ENCODE assay signal across 7 cellular contexts in the genomic region with DNA sequence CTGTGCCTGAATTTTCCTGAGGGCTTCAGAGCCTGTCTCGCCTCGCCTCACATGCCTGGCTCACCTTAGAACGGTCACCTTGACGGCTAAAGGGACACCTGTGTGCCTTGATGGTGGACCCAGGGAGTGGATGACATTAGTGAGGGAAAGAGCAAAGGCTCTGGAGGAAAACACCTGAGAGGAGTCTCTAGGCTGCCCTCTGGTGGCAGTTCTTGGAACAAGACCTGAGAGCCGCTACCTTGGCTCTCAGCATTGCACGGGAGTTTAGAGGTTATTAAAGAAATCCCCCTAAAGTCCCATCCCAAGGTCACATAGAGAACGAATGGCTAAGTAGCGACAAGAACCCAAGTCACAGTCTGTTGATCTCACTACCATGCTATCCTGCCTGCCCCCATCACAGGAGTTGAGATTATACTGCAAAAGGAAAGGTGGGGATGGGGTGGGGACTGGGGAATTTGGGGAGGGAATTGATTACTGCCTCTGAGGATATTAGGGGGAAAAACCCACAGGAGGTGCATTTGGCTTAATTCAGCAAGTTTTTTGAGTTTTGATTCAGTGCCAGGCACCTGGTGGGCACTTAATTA.
DNase-seq lines count a peak whose midpoint lies in the region; ATAC-seq and TF ChIP-seq lines count a peak whose summit lies in the region.

No MANE protein-coding gene starts in this region.

- peak; percentile 87 for ATAC-seq in memory B cell (ENCODE audit: low read depth)
- no peak for ATAC-seq in GM21825 (IDR thresholded peaks at IDR 0.05; ENCODE audit: unreplicated experiment)

- no peak overlapping the region for H3K27ac Mint-ChIP-seq in memory B cell

- no peaks in the 10 kb centered on the region for H3K9me3 Mint-ChIP-seq in memory B cell

- H3K4me1 Mint-ChIP-seq in memory B cell, result peaks cover 8% of the 10 kb centered on the region

- TF ChIP-seq CTCF in GM12865 (IDR thresholded peaks at IDR 0.05; ENCODE audit: insufficient read depth, low read depth, low read length, missing control alignments), result peak; percentile 89

- no peak overlapping the region for H3K4me3 Mint-ChIP-seq in memory B cell

- no peaks in the 10 kb centered on the region for H3K36me3 Mint-ChIP-seq in memory B cell

- peak; percentile 68 for DNase-seq in GM12865 (ENCODE audit: low read depth)
- DNase-seq in NCI-H1105 (lab: John Stamatoyannopoulos, UW), result peak; percentile 42
- peak; percentile 47 for DNase-seq in activated CD4-positive, alpha-beta T cell treated with anti-CD3 and anti-CD28 coated beads for 1 hour
- peak; percentile 83 for DNase-seq in cerebellar cortex (ENCODE audit: low spot score)
- DNase-seq in memory B cell (ENCODE audit: low spot score in 2 of 2), result peak; percentile 73 to 83
- DNase-seq in stimulated activated CD8-positive, alpha-beta memory T cell treated with anti-CD3 and anti-CD28 coated beads, Interleukin-4, amount 100 ng/mL, for 1 hour (ENCODE audit: low read depth in 2 of 2, low spot score in 1 of 2), result peak; percentile 46 to 52

- no peak overlapping the region for H3K4me3 ChIP-seq in GM12865 (ENCODE audit: low read depth, low read length)

- peaks cover 9% of the 10 kb centered on the region for H3K27me3 Mint-ChIP-seq in memory B cell
